Comparison of ENCODE assay signal across 1 cellular context in the genomic region with DNA sequence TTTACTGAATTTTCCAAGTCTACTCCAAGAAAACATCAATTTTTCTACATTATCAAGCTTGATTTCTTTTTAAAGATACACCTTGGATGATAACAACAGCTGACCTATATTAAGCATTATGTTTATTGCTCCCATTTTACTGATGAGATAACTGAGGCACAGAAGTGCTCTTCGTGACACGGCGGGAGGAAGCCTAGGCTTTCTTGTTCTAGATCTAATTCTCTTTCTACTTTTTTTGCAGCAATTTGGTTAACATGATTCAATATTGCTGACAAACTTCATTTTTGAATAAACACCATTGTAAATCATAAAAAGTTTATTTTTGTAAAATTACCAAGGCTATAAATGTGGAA.
A peak's percentile ranks its signal among the peaks of the same experiment; 100 is the strongest.
TF ChIP-seq lines count a peak whose summit lies in the region.

No MANE protein-coding gene starts in this region.

TF ChIP-seq in H1, 55 proteins besides CTCF, POLR2A, EP300 and RAD21 (continued from another document):
- TF ChIP-seq, protein P1, sequence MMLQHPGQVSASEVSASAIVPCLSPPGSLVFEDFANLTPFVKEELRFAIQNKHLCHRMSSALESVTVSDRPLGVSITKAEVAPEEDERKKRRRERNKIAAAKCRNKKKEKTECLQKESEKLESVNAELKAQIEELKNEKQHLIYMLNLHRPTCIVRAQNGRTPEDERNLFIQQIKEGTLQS (IDR thresholded peaks at IDR 0.05; ENCODE audit: insufficient read depth, low read depth, low read length), result no peak
- TF ChIP-seq RXRA (IDR thresholded peaks at IDR 0.05; ENCODE audit: insufficient read depth, low read depth, low read length) (no peak), KDM1A (IDR thresholded peaks at IDR 0.05; ENCODE audit: borderline replicate concordance, low read length) (peak; percentile 74; the same call in 1 of the 2 replicates), POLR2AphosphoS5 (IDR thresholded peaks at IDR 0.05; ENCODE audit: low read depth, low read length) (no peak), SP2 (IDR thresholded peaks at IDR 0.05; ENCODE audit: low read length) (no peak)
